Comparison of ENCODE assay signal across 12 cellular contexts in genomic region chr7:155295511-155295910, GRCh38. TPM values are rescaled to one million over a fixed set of nuclear protein-coding genes. Genes with fewer than 3 reads are reported as not detected.
DNase-seq lines count a peak whose midpoint lies in the region; ATAC-seq, FAIRE-seq and TF ChIP-seq lines count a peak whose summit lies in the region.
"Had no signal": no experiment of that assay in that cellular context is flagged by ENCODE, and none has a peak within 500 bp of the region (broad histone marks: within the 10 kb centered on the region; RNA-seq: fewer than 3 reads in every experiment).

No MANE protein-coding gene starts in this region.

- H3K79me2 ChIP-seq in K562 (ENCODE audit: control insufficient read depth, insufficient read depth, low read length) (peaks cover 42% of the 10 kb centered on the region), GM23248 (ENCODE audit: insufficient read depth) (peaks cover 11% of the 10 kb centered on the region)

- BruUV-seq in K562 (replicated peaks; lab: Mats Ljungman, UMichigan): no TSS peak

- no peaks in the 10 kb centered on the region for H3K9me3 Mint-ChIP-seq in activated CD8-positive, alpha-beta memory T cell treated with anti-CD3 and anti-CD28 coated beads, Interleukin-2, amount 10 ng/mL, durations not matched to agents 7 days and 5 days (ENCODE audit: low read depth)

- H3K27me3 Mint-ChIP-seq in activated CD8-positive, alpha-beta memory T cell treated with anti-CD3 and anti-CD28 coated beads, Interleukin-2, amount 10 ng/mL, durations not matched to agents 7 days and 5 days: peaks cover 2% of the 10 kb centered on the region

- WGBS in K562 (ENCODE audit: insufficient coverage, low coverage, missing lambda C conversion rate): 22% methylated on average over 7 of the region's 7 CpGs
- no CpG with 5 or more reads among the region's 7 CpGs for WGBS in neuronal stem cell (ENCODE audit: extremely low coverage in 2 of 2, insufficient read length in 2 of 2, insufficient replicate concordance in 1 of 2), 2 donors
- WGBS in GM23248 (ENCODE audit: low coverage in 1 of 2, low lambda C conversion rate in 2 of 2, missing lambda C conversion rate in 2 of 2), 2 experiments: 94 to 96% methylated on average over 7 of the region's 7 CpGs

- H2AFZ ChIP-seq in K562 (ENCODE audit: low read depth, low read length) (peak overlapping the region; percentile 14; the same call in 1 of the 2 replicates), neuronal stem cell (ENCODE audit: low read length) (no peak overlapping the region), GM23248 (no peak overlapping the region)

- DNase-seq in activated CD8-positive, alpha-beta memory T cell treated with anti-CD3 and anti-CD28 coated beads, Interleukin-2, amount 10 ng/mL, durations not matched to agents 7 days and 5 days: peak; percentile 38
- no peak for DNase-seq in activated CD8-positive, alpha-beta memory T cell treated with anti-CD3 and anti-CD28 coated beads, Interleukin-2, amount 50 U/mL, for 4 hours
- peak; percentile 59 for DNase-seq in NB4 (ENCODE audit: low read depth)
- no peak for DNase-seq in K562 (ENCODE audit: extremely low read depth in 1 of 4, low spot score in 3 of 4)
- no peak for DNase-seq in neuronal stem cell (ENCODE audit: low spot score)
- DNase-seq in NCI-H2029 (lab: John Stamatoyannopoulos, UW): no peak
- no peak for DNase-seq in GM23248
- DNase-seq in SKM-1 (lab: John Stamatoyannopoulos, UW; ENCODE audit: unreplicated experiment): no peak
- DNase-seq: activated CD4-positive, alpha-beta T cell treated with anti-CD3 and anti-CD28 coated beads for 4 hours; activated gamma-delta T cell; foreskin keratinocyte had no signal

- intact Hi-C loops in K562 (cut with micrococcal nuclease): loop anchor here (5.0 kb wide), 1 partner anchor 293 kb away; the partner anchor contains the start of gene PAXIP1

- H3K4me1 ChIP-seq in K562 (replicated peaks in 1 of 2; ENCODE audit: control insufficient read depth in 2 of 2, insufficient read depth in 2 of 2, low read length in 2 of 2) (peaks cover 59 to 62% of the 10 kb centered on the region in 2 experiments), neuronal stem cell (ENCODE audit: control insufficient read depth in 2 of 2, insufficient read depth in 1 of 2, low read depth in 1 of 2, low read length in 2 of 2) (peaks cover 6 to 7% of the 10 kb centered on the region in 2 donors), GM23248 (ENCODE audit: insufficient read depth) (peaks cover 21% of the 10 kb centered on the region)

- H3K4ac ChIP-seq in neuronal stem cell (ENCODE audit: low read length): no peak overlapping the region

- H3K4me3 Mint-ChIP-seq in activated CD8-positive, alpha-beta memory T cell treated with anti-CD3 and anti-CD28 coated beads, Interleukin-2, amount 10 ng/mL, durations not matched to agents 7 days and 5 days: no peak overlapping the region

- peak overlapping the region; percentile 52 for H3K18ac ChIP-seq in neuronal stem cell (ENCODE audit: low read length)

- H3K4me2 ChIP-seq in K562 (ENCODE audit: insufficient read depth, low read length): peak overlapping the region; percentile 95
- H3K4me2 ChIP-seq in neuronal stem cell (ENCODE audit: insufficient read depth, low read length, poor library complexity, severe bottlenecking): no peak overlapping the region
- H3K4me2 ChIP-seq in GM23248 (ENCODE audit: unreplicated experiment): no peak overlapping the region

- peak overlapping the region; percentile 41 for H3K27ac Mint-ChIP-seq in activated CD8-positive, alpha-beta memory T cell treated with anti-CD3 and anti-CD28 coated beads, Interleukin-2, amount 10 ng/mL, durations not matched to agents 7 days and 5 days

- H2BK120ac ChIP-seq in neuronal stem cell (ENCODE audit: low read depth, low read length): no peak overlapping the region

- H2BK12ac ChIP-seq in neuronal stem cell (ENCODE audit: low read length): no peak overlapping the region

- H3K36me3 Mint-ChIP-seq in activated CD8-positive, alpha-beta memory T cell treated with anti-CD3 and anti-CD28 coated beads, Interleukin-2, amount 10 ng/mL, durations not matched to agents 7 days and 5 days: peaks cover 34% of the 10 kb centered on the region

- no peaks in the 10 kb centered on the region for H3K27me3 ChIP-seq in K562 (ENCODE audit: control insufficient read depth in 2 of 2, insufficient read depth in 2 of 2, low read length in 2 of 2)
- H3K27me3 ChIP-seq in neuronal stem cell (ENCODE audit: control insufficient read depth in 3 of 3, insufficient read depth in 3 of 3, low read depth in 1 of 3, low read length in 3 of 3): no peaks in the 10 kb centered on the region
- no peaks in the 10 kb centered on the region for H3K27me3 ChIP-seq in GM23248 (replicated peaks; ENCODE audit: insufficient read depth)
- H3K27me3 ChIP-seq: body of pancreas, foreskin keratinocyte had no signal

- POLR2A ChIA-PET in K562 (lab: Yijun Ruan, JAX): interaction anchor here (0.5 to 3.1 kb wide), 6 partner anchors 14 to 90 kb away, joined by 3 to 26 read pairs (median 4); no protein-coding TSS in a partner anchor

- H4K91ac ChIP-seq in neuronal stem cell (ENCODE audit: low read depth, low read length, poor library complexity): no peak overlapping the region

- H3K36me3 ChIP-seq in K562 (ENCODE audit: control insufficient read depth, insufficient read depth, low read length) (peaks cover 21% of the 10 kb centered on the region), neuronal stem cell (replicated peaks in 1 of 2; ENCODE audit: control insufficient read depth in 2 of 2, insufficient read depth in 2 of 2, low read length in 2 of 2) (peaks cover 9 to 19% of the 10 kb centered on the region in 2 donors), GM23248 (ENCODE audit: low read depth) (no peaks in the 10 kb centered on the region)

- H3K9ac ChIP-seq in K562 (ENCODE audit: insufficient read depth in 1 of 2, low read depth in 2 of 2, low read length in 2 of 2) (peak overlapping the region; percentile 15 to 21; a peak in 2 of 4 replicates), neuronal stem cell (ENCODE audit: low read depth, low read length, poor library complexity) (peak overlapping the region; percentile 2), GM23248 (no peak overlapping the region)

- H3K14ac ChIP-seq in neuronal stem cell (ENCODE audit: low read length): no peak overlapping the region

- no peak for TF ChIP-seq POLR2A in NB4 (IDR thresholded peaks at IDR 0.05; ENCODE audit: extremely low read depth, insufficient read length)
- TF ChIP-seq POLR2A in K562 (conservative IDR thresholded peaks at IDR 0.05): no peak

- H3K4me3 ChIP-seq in NB4 (ENCODE audit: low read depth, low read length) (peak overlapping the region; percentile 9), K562 (peak overlapping the region; percentile 76; the same call in 1 of the 2 replicates), neuronal stem cell (ENCODE audit: low read length in 2 of 2) (no peak overlapping the region), GM23248 (no peak overlapping the region)
- H3K4me3 ChIP-seq: body of pancreas had no signal

- ATAC-seq in activated CD8-positive, alpha-beta memory T cell treated with anti-CD3 and anti-CD28 coated beads, Interleukin-2, amount 10 ng/mL, durations not matched to agents 7 days and 5 days: no peak
- ATAC-seq in K562: no peak
- ATAC-seq: body of pancreas, foreskin keratinocyte had no signal

- H3F3A ChIP-seq in GM23248 (ENCODE audit: insufficient read depth): peaks cover 26% of the 10 kb centered on the region

- CTCF ChIA-PET in activated CD8-positive, alpha-beta memory T cell treated with anti-CD3 and anti-CD28 coated beads, Interleukin-2, amount 10 ng/mL, durations not matched to agents 7 days and 5 days (lab: Charles Lee): interaction anchor here (1.6 to 4.7 kb wide), 5 partner anchors 10 to 105 kb away, joined by 4 to 35 read pairs (median 10); no protein-coding TSS in a partner anchor
- CTCF ChIA-PET in K562 (lab: Yijun Ruan, JAX; ENCODE audit: low intra/inter-chr PET ratio): no interaction called here

- no peak overlapping the region for H2BK5ac ChIP-seq in neuronal stem cell (ENCODE audit: low read length)

- peak overlapping the region; percentile 21 for H3K23ac ChIP-seq in neuronal stem cell (ENCODE audit: low read depth, low read length, poor library complexity)

- no peak for TF ChIP-seq RAD21 in K562 (CRISPR knock-in tag; conservative IDR thresholded peaks at IDR 0.05 in 1 of 2, IDR thresholded peaks at IDR 0.05 in 1 of 2)

- TF ChIP-seq CTCF in NB4 (IDR thresholded peaks at IDR 0.05; ENCODE audit: low read depth, low read length) (no peak), K562 (IDR thresholded peaks at IDR 0.05 in 2 of 3, conservative IDR thresholded peaks at IDR 0.05 in 1 of 3; ENCODE audit: insufficient read depth in 2 of 3, low read depth in 1 of 3, low read length in 3 of 3) (no peak)

- H3K79me1 ChIP-seq in neuronal stem cell (ENCODE audit: low read depth, low read length): no peaks in the 10 kb centered on the region

- peaks cover 10% of the 10 kb centered on the region for H3K9me1 ChIP-seq in K562 (ENCODE audit: control insufficient read depth, insufficient read depth, low read length)

- H3K4me1 Mint-ChIP-seq in activated CD8-positive, alpha-beta memory T cell treated with anti-CD3 and anti-CD28 coated beads, Interleukin-2, amount 10 ng/mL, durations not matched to agents 7 days and 5 days: peaks cover 43% of the 10 kb centered on the region

- no peaks in the 10 kb centered on the region for H3K9me2 ChIP-seq in GM23248 (ENCODE audit: insufficient read depth)

- FAIRE-seq in K562 (lab: Jason Lieb, UNC): no peak

- H4K20me1 ChIP-seq in K562 (replicated peaks; ENCODE audit: control insufficient read depth, insufficient read depth, low read length): peaks cover 25% of the 10 kb centered on the region
- no peaks in the 10 kb centered on the region for H4K20me1 ChIP-seq in GM23248 (ENCODE audit: insufficient read depth)

- peak overlapping the region; percentile 59 for H2AK5ac ChIP-seq in neuronal stem cell (ENCODE audit: low read depth, low read length)

- H3K9me3 ChIP-seq in K562 (replicated peaks; ENCODE audit: control insufficient read depth, insufficient read depth, low read depth, low read length) (no peaks in the 10 kb centered on the region), neuronal stem cell (replicated peaks in 1 of 2; ENCODE audit: control insufficient read depth in 2 of 2, insufficient read depth in 1 of 2, low read depth in 1 of 2, low read length in 2 of 2) (peaks cover 2 to 19% of the 10 kb centered on the region in 2 donors), GM23248 (ENCODE audit: low read depth) (no peaks in the 10 kb centered on the region)
- H3K9me3 ChIP-seq: body of pancreas had no signal

- H3K27ac ChIP-seq in K562 (ENCODE audit: extremely low read depth, low read depth, low read length): peak overlapping the region; percentile 3; the same call in 1 of the 3 replicates
- H3K27ac ChIP-seq in neuronal stem cell (replicated peaks; ENCODE audit: low read length): no peak overlapping the region
- H3K27ac ChIP-seq in GM23248: no peak overlapping the region
- H3K27ac ChIP-seq: foreskin keratinocyte had no signal

- no peak overlapping the region for H2BK15ac ChIP-seq in neuronal stem cell (ENCODE audit: low read length)

- in situ Hi-C loops in K562 (cut with MboI): no loop called here
- in situ Hi-C loops in GM23248 (cut with MboI): no loop called here

- no peak overlapping the region for H4K8ac ChIP-seq in neuronal stem cell (ENCODE audit: low read depth, low read length)

- 0 out of 2 replicates have a peak, but pooled peaks have one; percentile 16 for TF ChIP-seq EP300 in K562 (IDR thresholded peaks at IDR 0.05; ENCODE audit: low read length)

RNA-seq across cellular contexts. Expression of gene INSIG1, which starts 2.2 kb away (rescaled TPM):
- total RNA-seq in activated CD8-positive, alpha-beta memory T cell treated with anti-CD3 and anti-CD28 coated beads, Interleukin-2, amount 10 ng/mL, durations not matched to agents 7 days and 5 days: 100 to 1,000 TPM; 145 to 164 TPM
- total RNA-seq in K562 (2011; cell fraction: chromatin; rRNA removed; ENCODE audit: low replicate concordance): 622 and 799 TPM in 2 replicates
- total RNA-seq in K562 (2011; cell fraction: nucleolus; rRNA removed): 847 and 892 TPM in 2 replicates
- 1,016 and 1,247 TPM in 2 replicates for total RNA-seq in K562 (2011; cell fraction: nucleoplasm; rRNA removed)
- total RNA-seq in K562 (2014; rRNA removed) (294 and 361 TPM in 2 replicates), K562 (2014; rRNA removed; fragmentation: Illumina TruSeq; extraction: Trizol) (236 and 238 TPM in 2 replicates), K562 (2015; rRNA removed; fragmentation: Illumina TruSeq; extraction: Trizol) (173 and 188 TPM in 2 replicates), K562 (2021) (254 and 296 TPM in 2 replicates)
- polyA plus RNA-seq in K562 (2011; rRNA removed) (625 and 787 TPM in 2 replicates), K562 (2014; fragmentation: Illumina TruSeq; extraction: Trizol) (188 and 224 TPM in 2 replicates), K562 (2014; fragmentation: Nextera tagmentation; extraction: Ambion mirVana) (10 to 100 TPM; 57.1 to 69.2 TPM), K562 (2014; rRNA removed) (250 and 268 TPM in 2 replicates), GM23248 (2016; fragmentation: Nextera tagmentation; extraction: Ambion mirVana) (30.7 and 34.4 TPM in 2 replicates)
- 709 and 1,098 TPM in 2 replicates for polyA plus RNA-seq in K562 (2011; cell fraction: cytosol; rRNA removed)
- 446 and 453 TPM in 2 replicates for polyA plus RNA-seq in K562 (2011; cell fraction: nucleus; rRNA removed)
- 116 and 259 TPM in 2 replicates for polyA plus RNA-seq in K562 (2012)
- polyA minus RNA-seq in K562 (2011; rRNA and poly(A)+ RNA removed): 551 and 619 TPM in 2 replicates
- 392 and 408 TPM in 2 replicates for polyA minus RNA-seq in K562 (2011; cell fraction: cytosol; rRNA and poly(A)+ RNA removed)
- 329 and 473 TPM in 2 replicates for polyA minus RNA-seq in K562 (2011; cell fraction: nucleus; rRNA and poly(A)+ RNA removed)
- 183 TPM for polyA plus RNA-seq in neuronal stem cell (2013, experiment 1 of 2)
- 199 TPM for polyA plus RNA-seq in neuronal stem cell (2013, experiment 2 of 2)
- 40.3 and 45.3 TPM in 2 replicates for total RNA-seq in GM23248 (2014; rRNA removed; shearing (Covaris generic))

Comparison
In these comparisons a context has a peak if more than half of its experiments do, and no peak if none do; other contexts are left out.
1. DNase-seq: peak in activated CD8-positive, alpha-beta memory T cell treated with anti-CD3 and anti-CD28 coated beads, Interleukin-2, amount 10 ng/mL, durations not matched to agents 7 days and 5 days (single experiment) and NB4 (single experiment); none in activated CD8-positive, alpha-beta memory T cell treated with anti-CD3 and anti-CD28 coated beads, Interleukin-2, amount 50 U/mL, for 4 hours (single experiment), K562 (0 of 4), neuronal stem cell (single experiment), NCI-H2029 (single experiment), GM23248 (single experiment) and SKM-1 (single experiment).
2. H3K4me3 ChIP-seq: peak in NB4 (single experiment) and K562 (single experiment); none in neuronal stem cell (0 of 2) and GM23248 (single experiment).